In the genomic region with DNA sequence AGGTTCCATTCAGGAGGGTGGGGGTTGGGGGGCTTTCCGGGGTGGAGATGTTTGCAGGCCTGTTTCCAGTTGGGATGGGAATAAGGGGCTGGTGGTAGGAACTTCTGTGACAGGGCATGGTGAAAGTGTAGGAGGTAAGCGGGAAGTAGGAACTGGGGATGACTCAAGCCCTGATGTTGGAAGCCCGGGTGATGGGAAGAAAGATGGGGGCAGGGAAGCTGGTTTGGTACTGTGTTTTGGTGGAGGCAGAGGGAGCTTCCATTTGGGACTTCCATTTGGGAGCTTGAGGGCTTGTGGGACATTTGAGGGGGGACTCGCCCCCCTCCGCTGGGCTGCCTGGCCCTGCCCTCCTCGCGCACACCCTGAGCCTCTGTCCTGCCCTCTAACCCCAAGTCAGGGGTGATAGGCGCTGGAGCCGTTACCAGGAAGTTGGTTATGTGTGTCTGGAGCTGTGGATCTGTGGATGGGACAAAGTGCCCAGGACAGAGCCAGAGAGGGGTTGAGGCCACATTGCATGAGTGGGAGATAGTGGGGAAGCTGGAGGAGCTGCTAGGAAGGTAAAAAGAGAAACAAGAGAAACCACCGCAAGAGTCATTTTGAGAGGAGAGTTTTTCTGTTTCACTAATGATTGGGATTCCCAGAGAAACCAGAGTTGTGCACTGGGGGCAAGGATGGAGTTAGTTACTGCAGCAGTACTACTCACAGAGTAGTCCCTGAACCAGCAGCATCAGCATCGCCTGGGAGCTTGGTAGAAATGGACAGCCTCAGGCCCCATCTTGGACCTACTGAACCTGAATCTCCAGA, we compare ENCODE assay signal across 10 cellular contexts. TPM values are rescaled to one million over a fixed set of nuclear protein-coding genes. Genes with fewer than 3 reads are reported as not detected.
DNase-seq lines count a peak whose midpoint lies in the region; ATAC-seq and TF ChIP-seq lines count a peak whose summit lies in the region.
"Had no signal": no experiment of that assay in that cellular context is flagged by ENCODE, and none has a peak within 500 bp of the region (broad histone marks: within the 10 kb centered on the region; RNA-seq: fewer than 3 reads in every experiment).

No MANE protein-coding gene starts in this region.

- TF ChIP-seq CTCF in CD4-positive, alpha-beta T cell (IDR thresholded peaks at IDR 0.05): no peak
- no peak for TF ChIP-seq CTCF in GM13976 (IDR thresholded peaks at IDR 0.05; ENCODE audit: borderline replicate concordance, control extremely low read depth, extremely low read depth, insufficient read depth, missing control alignments)
- no peak for TF ChIP-seq CTCF in stomach (IDR thresholded peaks at IDR 0.05)

- H3K9me3 ChIP-seq in CD4-positive, alpha-beta T cell (ENCODE audit: control insufficient read depth, low read length): no peaks in the 10 kb centered on the region
- no peaks in the 10 kb centered on the region for H3K9me3 ChIP-seq in stomach
- H3K9me3 ChIP-seq: heart left ventricle had no signal

- H3K36me3 Mint-ChIP-seq in CD4-positive, alpha-beta T cell (ENCODE audit: low read depth): peaks cover 65% of the 10 kb centered on the region
- peaks cover 75% of the 10 kb centered on the region for H3K36me3 Mint-ChIP-seq in dendritic cell treated with granulocyte-macrophage colony-stimulating factor and Interleukin-4, amounts not matched to agents 40 ng/mL and 50 ng/mL, for 4 days (ENCODE audit: low read depth)

- H3K4me1 Mint-ChIP-seq in CD4-positive, alpha-beta T cell (ENCODE audit: low read depth): peaks cover 67% of the 10 kb centered on the region
- peaks cover 87% of the 10 kb centered on the region for H3K4me1 Mint-ChIP-seq in dendritic cell treated with granulocyte-macrophage colony-stimulating factor and Interleukin-4, amounts not matched to agents 40 ng/mL and 50 ng/mL, for 4 days (ENCODE audit: low read depth)

- no peak overlapping the region for H3K4me3 ChIP-seq in stomach

- H3K27ac Mint-ChIP-seq in CD4-positive, alpha-beta T cell: peak overlapping the region; percentile 76
- H3K27ac Mint-ChIP-seq in dendritic cell treated with granulocyte-macrophage colony-stimulating factor and Interleukin-4, amounts not matched to agents 40 ng/mL and 50 ng/mL, for 4 days: peak overlapping the region; percentile 35

- TF ChIP-seq EP300 in stomach (IDR thresholded peaks at IDR 0.05): no peak

- H3K27me3 ChIP-seq in CD4-positive, alpha-beta T cell (ENCODE audit: control insufficient read depth, insufficient read depth, low read length): no peaks in the 10 kb centered on the region
- no peaks in the 10 kb centered on the region for H3K27me3 ChIP-seq in stomach
- H3K27me3 ChIP-seq: heart left ventricle had no signal

- H3K27ac ChIP-seq in CD4-positive, alpha-beta T cell (ENCODE audit: low read depth, low read length): peak overlapping the region; percentile 22
- H3K27ac ChIP-seq in stomach: no peak overlapping the region
- H3K27ac ChIP-seq: heart left ventricle had no signal

- CTCF ChIA-PET in CD4-positive, alpha-beta T cell (lab: Charles Lee): interaction anchor here (1.6 kb wide), 1 partner anchor 26 kb away, joined by 3 read pairs; no protein-coding TSS in a partner anchor

- no peaks in the 10 kb centered on the region for H3K9me3 Mint-ChIP-seq in CD4-positive, alpha-beta T cell
- H3K9me3 Mint-ChIP-seq in dendritic cell treated with granulocyte-macrophage colony-stimulating factor and Interleukin-4, amounts not matched to agents 40 ng/mL and 50 ng/mL, for 4 days: no peaks in the 10 kb centered on the region

- 75 to 84% (median 78%) methylated on average over 11 of the region's 11 CpGs for WGBS in stomach, 5 donors

- H3K4me3 Mint-ChIP-seq in CD4-positive, alpha-beta T cell: peak overlapping the region; percentile 65
- H3K4me3 Mint-ChIP-seq in dendritic cell treated with granulocyte-macrophage colony-stimulating factor and Interleukin-4, amounts not matched to agents 40 ng/mL and 50 ng/mL, for 4 days: no peak overlapping the region

- DNase-seq in CD4-positive, alpha-beta T cell: no peak
- DNase-seq in GM13976 (ENCODE audit: low spot score) (peak; percentile 73), stomach (no peak), NCI-H524 treated with DMSO at 0.1 percent for 48 hours (lab: John Stamatoyannopoulos, UW) (no peak)

- H3K36me3 ChIP-seq in stomach: peaks cover 0 to 9% (median 0%) of the 10 kb centered on the region in 4 donors

- peaks cover 46 to 95% (median 66%) of the 10 kb centered on the region in 4 donors for H3K4me1 ChIP-seq in stomach

- no peak for ATAC-seq in CD4-positive, alpha-beta T cell (ENCODE audit: poor library complexity)
- ATAC-seq in HG03378 (IDR thresholded peaks at IDR 0.05; ENCODE audit: unreplicated experiment) (peak; percentile 39), HG03196 (IDR thresholded peaks at IDR 0.05; ENCODE audit: unreplicated experiment) (no peak), HG02970 (IDR thresholded peaks at IDR 0.05; ENCODE audit: low FRiP score, unreplicated experiment) (no peak)
- ATAC-seq: heart left ventricle had no signal

- POLR2A ChIA-PET in CD4-positive, alpha-beta T cell (lab: Charles Lee): interaction anchor here (1.0 to 1.3 kb wide), 5 partner anchors 8 to 84 kb away, joined by 3 to 5 read pairs (median 4); a partner anchor contains a TSS

- intact Hi-C loops in CD4-positive, alpha-beta T cell (cut with DNase I, micrococcal nuclease): loop anchor here in 1 of 2 experiments (5.0 kb wide), 1 partner anchor 52 kb away; a partner anchor contains a TSS
- intact Hi-C loops in dendritic cell treated with granulocyte-macrophage colony-stimulating factor and Interleukin-4, amounts not matched to agents 40 ng/mL and 50 ng/mL, for 4 days (cut with micrococcal nuclease): no loop called here
- intact Hi-C loops in stomach (cut with DNase I; ENCODE audit: low total_unique reads): no loop called here

- in situ Hi-C loops in GM13976 (cut with MboI; ENCODE audit: low sequenced_read_pairs, unreplicated experiment): no loop called here

- TF ChIP-seq POLR2A in stomach (IDR thresholded peaks at IDR 0.05): no peak

- H3K27me3 Mint-ChIP-seq in CD4-positive, alpha-beta T cell: no peaks in the 10 kb centered on the region
- H3K27me3 Mint-ChIP-seq in dendritic cell treated with granulocyte-macrophage colony-stimulating factor and Interleukin-4, amounts not matched to agents 40 ng/mL and 50 ng/mL, for 4 days: no peaks in the 10 kb centered on the region

RNA-seq across cellular contexts. Expression of a gene that starts 6.6 kb away (rescaled TPM):
- 10 to 100 TPM; 34.7 to 35.3 TPM for total RNA-seq in CD4-positive, alpha-beta T cell
- total RNA-seq in stomach: 100 to 1,000 TPM in 1 of 5 donors, 10 to 100 TPM in 1, 1 to 10 TPM in 2, not detected in 1; 4.2 to 100 (median 12.5) TPM
- 10 to 100 TPM; 19.0 to 34.3 (median 26.9) TPM for polyA plus RNA-seq in stomach

RNA-seq across cellular contexts. Expression of a gene that starts 12.9 kb away (rescaled TPM):
- total RNA-seq in CD4-positive, alpha-beta T cell: 10 to 100 TPM; 54.5 to 55.6 TPM
- 100 to 1,000 TPM in 3 of 5 donors, 10 to 100 TPM in 2; 73.5 to 621 (median 187) TPM for total RNA-seq in stomach
- polyA plus RNA-seq in stomach: 100 to 1,000 TPM in 1 of 3 donors, 10 to 100 TPM in 2; 92.9 to 135 (median 98.0) TPM

RNA-seq across cellular contexts. Expression of a gene that starts 19.9 kb away (rescaled TPM):
- not detected for total RNA-seq in CD4-positive, alpha-beta T cell
- total RNA-seq in stomach: not detected
- under 1 TPM in 1 of 3 donors, not detected in 2; 0.10 TPM for polyA plus RNA-seq in stomach
- total RNA-seq: dermis microvascular lymphatic vessel endothelial cell, heart left ventricle had no signal
- polyA plus RNA-seq: heart left ventricle had no signal

RNA-seq across cellular contexts. Expression of a gene that starts 36.1 kb away (rescaled TPM):
- not detected for total RNA-seq in CD4-positive, alpha-beta T cell
- total RNA-seq in stomach: not detected
- polyA plus RNA-seq in stomach: not detected
- total RNA-seq: dermis microvascular lymphatic vessel endothelial cell, heart left ventricle had no signal
- polyA plus RNA-seq: heart left ventricle had no signal

RNA-seq across cellular contexts. Expression of a gene that starts 45.0 kb away (rescaled TPM):
- under 1 TPM; 0.20 to 0.60 TPM for total RNA-seq in CD4-positive, alpha-beta T cell
- 10 to 100 TPM in 2 of 5 donors, not detected in 3; 52.4 to 68.3 TPM for total RNA-seq in stomach
- 10 to 100 TPM in 1 of 3 donors, under 1 TPM in 1, not detected in 1; 0.50 to 13.6 TPM for polyA plus RNA-seq in stomach
